1 cellular context compared by ENCODE assay signal in the genomic region with DNA sequence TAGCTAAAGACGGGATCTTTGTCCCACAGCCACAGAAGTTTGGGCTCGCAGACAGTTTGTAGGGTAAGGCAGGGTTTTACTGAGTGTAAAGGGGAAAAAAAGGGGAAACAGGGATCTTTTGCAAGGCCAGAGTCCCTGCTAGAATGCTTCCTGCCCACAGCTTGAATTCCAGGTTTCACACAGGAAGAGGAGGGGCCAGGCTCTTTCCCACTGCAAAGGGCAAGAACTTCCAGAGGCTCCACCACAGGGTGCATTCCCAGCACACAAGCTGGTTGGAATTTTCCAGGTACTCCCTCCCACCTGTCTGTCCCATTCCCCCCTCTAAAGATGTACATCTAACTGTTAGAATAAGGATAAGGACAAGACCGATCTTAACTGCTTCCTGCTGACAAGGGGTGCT.
TF ChIP-seq lines count a peak whose summit lies in the region.

No MANE protein-coding gene starts in this region.

TF ChIP-seq in HepG2, 621 proteins besides CTCF, POLR2A, EP300 and RAD21:
- TF ChIP-seq TMF1 (CRISPR knock-in tag; IDR thresholded peaks at IDR 0.05; ENCODE audit: low read depth): no peak
- TF ChIP-seq GABPB1 (CRISPR knock-in tag; IDR thresholded peaks at IDR 0.05): peak; percentile 47; the same call in 1 of the 2 replicates
- peak; percentile 22; the same call in 1 of the 2 replicates for TF ChIP-seq GABPA (IDR thresholded peaks at IDR 0.05; ENCODE audit: low read depth, low read length)
- peak; percentile 77 for TF ChIP-seq GABPA (CRISPR knock-in tag; IDR thresholded peaks at IDR 0.05; ENCODE audit: low read depth)
- TF ChIP-seq ZNF644 (CRISPR knock-in tag; IDR thresholded peaks at IDR 0.05; ENCODE audit: low read depth): no peak
- TF ChIP-seq ZNF17 (CRISPR knock-in tag; IDR thresholded peaks at IDR 0.05): no peak
- no peak for TF ChIP-seq ZNF564 (CRISPR knock-in tag; IDR thresholded peaks at IDR 0.05)
- TF ChIP-seq NFKB2 (CRISPR knock-in tag; IDR thresholded peaks at IDR 0.05; ENCODE audit: borderline replicate concordance): no peak
- no peak for TF ChIP-seq PTBP1 (IDR thresholded peaks at IDR 0.05; ENCODE audit: low read depth, low read length, poor library complexity, severe bottlenecking)
- no peak for TF ChIP-seq CBX1 (IDR thresholded peaks at IDR 0.05; ENCODE audit: low read depth)
